14 cellular contexts compared by ENCODE assay signal in the genomic region with DNA sequence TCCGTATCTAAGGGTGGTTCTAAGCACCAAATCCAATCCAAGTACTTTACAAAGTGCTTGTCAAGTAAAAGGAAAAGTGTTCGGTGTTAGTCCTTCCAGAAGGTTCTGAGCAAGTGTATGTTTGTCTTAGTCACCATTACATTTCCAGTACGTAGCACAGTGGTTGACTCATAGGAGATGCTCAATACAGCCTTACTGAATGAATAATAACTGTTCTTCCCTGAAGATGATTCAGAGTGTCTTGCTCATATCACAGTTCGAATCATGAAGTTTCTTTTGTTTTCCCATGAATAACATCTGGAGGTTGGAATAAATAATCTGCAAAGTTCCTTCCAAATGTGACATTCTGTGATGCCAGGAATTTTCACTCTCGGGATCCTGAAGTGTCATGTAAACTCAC. TPM values are rescaled to one million over a fixed set of nuclear protein-coding genes. Genes with fewer than 3 reads are reported as not detected.
DNase-seq lines count a peak whose midpoint lies in the region; ATAC-seq and TF ChIP-seq lines count a peak whose summit lies in the region.
"Had no signal": no experiment of that assay in that cellular context is flagged by ENCODE, and none has a peak within 500 bp of the region (broad histone marks: within the 10 kb centered on the region; RNA-seq: fewer than 3 reads in every experiment).

No MANE protein-coding gene starts in this region.

- peaks cover 26% of the 10 kb centered on the region for H3K4me1 ChIP-seq in PC-3 (ENCODE audit: insufficient read depth, low read length)
- H3K4me1 ChIP-seq in HAP-1 = no peaks in the 10 kb centered on the region
- H3K4me1 ChIP-seq: gastrocnemius medialis, spleen had no signal

- H3K27me3 Mint-ChIP-seq in CD14-positive monocyte (ENCODE audit: low read depth in 3 of 3) = peaks cover 0 to 3% (median 2%) of the 10 kb centered on the region in 3 donors
- H3K27me3 Mint-ChIP-seq: stimulated activated naive B cell treated with anti-CD40 and anti-IgM and Interleukin-4, amounts not matched to agents 10 μg/mL and 1 μg/mL and 100 μg/mL, for 72 hours had no signal

- intact Hi-C loops in PC-3 (cut with micrococcal nuclease) (no loop called here), CD14-positive monocyte (cut with micrococcal nuclease) (no loop called here)

- peaks cover 4% of the 10 kb centered on the region for H3F3A ChIP-seq in PC-3 (ENCODE audit: low read length, unreplicated experiment)

- no peaks in the 10 kb centered on the region for H3K36me3 Mint-ChIP-seq in CD14-positive monocyte
- H3K36me3 Mint-ChIP-seq: activated naive CD8-positive, alpha-beta T cell treated with anti-CD3 and anti-CD28 coated beads, Interleukin-2, amount 10 ng/mL, durations not matched to agents 7 days and 5 days; stimulated activated naive B cell treated with anti-CD40 and anti-IgM and Interleukin-4, amounts not matched to agents 10 μg/mL and 1 μg/mL and 100 μg/mL, for 72 hours had no signal

- H3K36me3 ChIP-seq in PC-3 (ENCODE audit: low read depth, low read length) (no peaks in the 10 kb centered on the region), HAP-1 (replicated peaks) (no peaks in the 10 kb centered on the region)
- H3K36me3 ChIP-seq: gastrocnemius medialis, spleen had no signal

- TF ChIP-seq CTCF in PC-3 (conservative IDR thresholded peaks at IDR 0.05; ENCODE audit: low read depth, low read length) = no peak
- TF ChIP-seq CTCF in epithelial cell of esophagus (IDR thresholded peaks at IDR 0.05; ENCODE audit: insufficient read depth, low read depth, low read length, missing control alignments) = no peak
- no peak for TF ChIP-seq CTCF in CD14-positive monocyte (IDR thresholded peaks at IDR 0.05)

- no peaks in the 10 kb centered on the region for H3K79me2 ChIP-seq in PC-3 (ENCODE audit: low read length)

- ATAC-seq in PC-3 (peak; percentile 84), HG03565 (IDR thresholded peaks at IDR 0.05; ENCODE audit: unreplicated experiment) (no peak)
- ATAC-seq in stimulated activated naive CD8-positive, alpha-beta T cell treated with anti-CD3 and anti-CD28 coated beads, Interleukin-15, Interleukin-2, amounts not matched to agents 100 U/mL and 50 U/mL, for 24 hours = no peak
- ATAC-seq: gastrocnemius medialis; stimulated activated naive B cell treated with anti-CD40 and anti-IgM and Interleukin-4, amounts not matched to agents 10 μg/mL and 1 μg/mL and 100 μg/mL, for 72 hours had no signal

- DNase-seq in GM03348 (ENCODE audit: low spot score) (peak; percentile 80), PC-3 (peak; percentile 89), epithelial cell of esophagus (ENCODE audit: low read depth) (peak; percentile 96), pulmonary artery endothelial cell (ENCODE audit: low read depth, low spot score) (peak; percentile 72), HAP-1 (ENCODE audit: low spot score in 2 of 2) (no peak), CD14-positive monocyte (ENCODE audit: low spot score) (no peak)
- no peak for DNase-seq in stimulated activated naive CD8-positive, alpha-beta T cell treated with anti-CD3 and anti-CD28 coated beads, Interleukin-15, Interleukin-2, amounts not matched to agents 100 U/mL and 50 U/mL, for 24 hours
- DNase-seq: activated naive CD8-positive, alpha-beta T cell treated with anti-CD3 and anti-CD28 coated beads, Interleukin-2, amount 10 ng/mL, durations not matched to agents 7 days and 5 days; gastrocnemius medialis; GDM1; midbrain; spleen; stimulated activated naive B cell treated with anti-CD40 and anti-IgM and Interleukin-4, amounts not matched to agents 10 μg/mL and 1 μg/mL and 100 μg/mL, for 72 hours had no signal

- H3K9me2 ChIP-seq in PC-3 (replicated peaks; ENCODE audit: low read length) = no peaks in the 10 kb centered on the region

- H3K9me3 ChIP-seq in PC-3 (ENCODE audit: low read length) (no peaks in the 10 kb centered on the region), HAP-1 (no peaks in the 10 kb centered on the region)
- H3K9me3 ChIP-seq: gastrocnemius medialis had no signal

- POLR2A ChIA-PET in PC-3 (lab: Charles Lee; ENCODE audit: unreplicated experiment) = no interaction called here

- H3K4me1 Mint-ChIP-seq in CD14-positive monocyte = no peaks in the 10 kb centered on the region
- H3K4me1 Mint-ChIP-seq: activated naive CD8-positive, alpha-beta T cell treated with anti-CD3 and anti-CD28 coated beads, Interleukin-2, amount 10 ng/mL, durations not matched to agents 7 days and 5 days; stimulated activated naive B cell treated with anti-CD40 and anti-IgM and Interleukin-4, amounts not matched to agents 10 μg/mL and 1 μg/mL and 100 μg/mL, for 72 hours had no signal

- no peak overlapping the region for H3K27ac Mint-ChIP-seq in CD14-positive monocyte
- H3K27ac Mint-ChIP-seq: activated naive CD8-positive, alpha-beta T cell treated with anti-CD3 and anti-CD28 coated beads, Interleukin-2, amount 10 ng/mL, durations not matched to agents 7 days and 5 days; stimulated activated naive B cell treated with anti-CD40 and anti-IgM and Interleukin-4, amounts not matched to agents 10 μg/mL and 1 μg/mL and 100 μg/mL, for 72 hours had no signal

- peak overlapping the region; percentile 90 for H3K4me2 ChIP-seq in PC-3 (ENCODE audit: low read length)

- H3K27ac ChIP-seq in PC-3 (ENCODE audit: low read length) = peak overlapping the region; percentile 98
- H3K27ac ChIP-seq: gastrocnemius medialis, spleen had no signal

- in situ Hi-C loops in HAP-1 (cut with MboI; ENCODE audit: low sequenced_read_pairs) = no loop called here

- no peaks in the 10 kb centered on the region for H4K20me1 ChIP-seq in PC-3 (ENCODE audit: low read length)

- peak overlapping the region; percentile 47 for H3K4me3 ChIP-seq in PC-3 (ENCODE audit: low read length)
- no peak overlapping the region for H3K4me3 ChIP-seq in epithelial cell of esophagus (ENCODE audit: low read length)
- no peak overlapping the region for H3K4me3 ChIP-seq in HAP-1
- H3K4me3 ChIP-seq: gastrocnemius medialis, spleen had no signal

- H2AFZ ChIP-seq in PC-3 (ENCODE audit: low read length) = peak overlapping the region; percentile 41; the same call in 1 of the 2 replicates

- H3K4me3 Mint-ChIP-seq in CD14-positive monocyte = no peak overlapping the region
- H3K4me3 Mint-ChIP-seq: activated naive CD8-positive, alpha-beta T cell treated with anti-CD3 and anti-CD28 coated beads, Interleukin-2, amount 10 ng/mL, durations not matched to agents 7 days and 5 days; stimulated activated naive B cell treated with anti-CD40 and anti-IgM and Interleukin-4, amounts not matched to agents 10 μg/mL and 1 μg/mL and 100 μg/mL, for 72 hours had no signal

- BruUV-seq in PC-3 (replicated peaks; lab: Mats Ljungman, UMichigan) = no TSS peak

- peaks cover 0 to 4% (median 1%) of the 10 kb centered on the region in 7 donors for H3K9me3 Mint-ChIP-seq in CD14-positive monocyte

- H3K27me3 ChIP-seq in PC-3 (ENCODE audit: low read length) (no peaks in the 10 kb centered on the region), HAP-1 (ENCODE audit: low read depth) (no peaks in the 10 kb centered on the region)
- H3K27me3 ChIP-seq: gastrocnemius medialis had no signal

- H3K9ac ChIP-seq in PC-3 (ENCODE audit: low read length) = peak overlapping the region; percentile 89

- CTCF ChIA-PET in PC-3 (lab: Charles Lee) = no interaction called here

RNA-seq across cellular contexts. Expression of gene WNT2, which starts 53.4 kb away (rescaled TPM):
- total RNA-seq in PC-3 (2014; rRNA removed) = not detected in 2 replicates
- total RNA-seq in pulmonary artery endothelial cell = not detected in 2 replicates
- not detected for polyA plus RNA-seq in CD14-positive monocyte
- total RNA-seq: activated naive CD8-positive, alpha-beta T cell treated with anti-CD3 and anti-CD28 coated beads, Interleukin-2, amount 10 ng/mL, durations not matched to agents 7 days and 5 days; gastrocnemius medialis had no signal

Comparison
In these comparisons a context has a peak if more than half of its experiments do, and no peak if none do; other contexts are left out.
1. DNase-seq: peak in GM03348 (single experiment), PC-3 (single experiment), epithelial cell of esophagus (single experiment) and pulmonary artery endothelial cell (single experiment); none in stimulated activated naive CD8-positive, alpha-beta T cell treated with anti-CD3 and anti-CD28 coated beads, Interleukin-15, Interleukin-2, amounts not matched to agents 100 U/mL and 50 U/mL, for 24 hours (single experiment), HAP-1 (0 of 2) and CD14-positive monocyte (single experiment).